8 cellular contexts compared by ENCODE assay signal in genomic region chr6:12008366-12009179, GRCh38. TPM values are rescaled to one million over a fixed set of nuclear protein-coding genes. Genes with fewer than 3 reads are reported as not detected.
A peak's percentile ranks its signal among the peaks of the same experiment; 100 is the strongest.
DNase-seq lines count a peak whose midpoint lies in the region; ATAC-seq and TF ChIP-seq lines count a peak whose summit lies in the region.

No MANE protein-coding gene starts in this region.

- WGBS in ectodermal cell, 2 experiments, result 1% methylated on average over 58 to 60 of the region's 60 CpGs
- 0 to 1% methylated on average over 28 to 60 of the region's 60 CpGs for WGBS in lung, 2 donors

- H3K27ac ChIP-seq in ectodermal cell (ENCODE audit: insufficient read depth, low read depth, low read length, poor library complexity, severe bottlenecking) (peak overlapping the region; percentile 85), lung (ENCODE audit: low read depth in 1 of 2, low read length in 1 of 2) (peak overlapping the region; percentile 96)

- no peaks in the 10 kb centered on the region for H3K27me3 Mint-ChIP-seq in activated CD8-positive, alpha-beta T cell treated with anti-CD3 and anti-CD28 coated beads for 36 hours

- intact Hi-C loops in activated CD8-positive, alpha-beta T cell treated with anti-CD3 and anti-CD28 coated beads for 36 hours (cut with micrococcal nuclease), result no loop called here

- no peaks in the 10 kb centered on the region for H3K9me3 Mint-ChIP-seq in activated CD8-positive, alpha-beta T cell treated with anti-CD3 and anti-CD28 coated beads for 36 hours

- H3K4me1 Mint-ChIP-seq in activated CD8-positive, alpha-beta T cell treated with anti-CD3 and anti-CD28 coated beads for 36 hours (ENCODE audit: low read depth), result peaks cover 14% of the 10 kb centered on the region

- DNase-seq in AG09309 (ENCODE audit: low read depth), result no peak
- DNase-seq in NCI-H69 (lab: John Stamatoyannopoulos, UW), result peak; percentile 93
- peak; percentile 92 for DNase-seq in activated CD8-positive, alpha-beta T cell treated with anti-CD3 and anti-CD28 coated beads for 36 hours
- peak; percentile 88 for DNase-seq in lung (ENCODE audit: low spot score)
- peak; percentile 58 to 71 (median 65) for DNase-seq in stimulated activated CD4-positive, alpha-beta T cell treated with anti-CD3 and anti-CD28 coated beads, TNF-alpha, amount 100 ng/mL, for 48 hours (ENCODE audit: low read depth in 3 of 3)

- peak overlapping the region; percentile 69 for H3K4me3 ChIP-seq in AG09309 (ENCODE audit: control insufficient read depth, low read depth, low read length)
- peak overlapping the region; percentile 71 for H3K4me3 ChIP-seq in ectodermal cell (ENCODE audit: insufficient read depth, low read depth, low read length)
- H3K4me3 ChIP-seq in lung, result peak overlapping the region; percentile 50

- H3K36me3 Mint-ChIP-seq in activated CD8-positive, alpha-beta T cell treated with anti-CD3 and anti-CD28 coated beads for 36 hours (ENCODE audit: low read depth), result peaks cover 12% of the 10 kb centered on the region

- peak overlapping the region; percentile 99 for H3K27ac Mint-ChIP-seq in activated CD8-positive, alpha-beta T cell treated with anti-CD3 and anti-CD28 coated beads for 36 hours

- peaks cover 14% of the 10 kb centered on the region for H3K27me3 ChIP-seq in ectodermal cell (ENCODE audit: control insufficient read depth, insufficient read depth, low read length, poor library complexity, severe bottlenecking)
- H3K27me3 ChIP-seq in lung (ENCODE audit: control insufficient read depth, insufficient read depth), result no peaks in the 10 kb centered on the region

- H3K9me3 ChIP-seq in ectodermal cell (ENCODE audit: control insufficient read depth, low read length), result no peaks in the 10 kb centered on the region
- H3K9me3 ChIP-seq in lung (ENCODE audit: control insufficient read depth in 2 of 2, insufficient read depth in 1 of 2, low read length in 1 of 2), result no peaks in the 10 kb centered on the region

- H3K36me3 ChIP-seq in ectodermal cell (ENCODE audit: control insufficient read depth, insufficient read depth, low read length) (no peaks in the 10 kb centered on the region), lung (ENCODE audit: control insufficient read depth in 2 of 2, insufficient read depth in 2 of 2, low read length in 2 of 2) (no peaks in the 10 kb centered on the region)

- CTCF ChIA-PET in activated CD8-positive, alpha-beta T cell treated with anti-CD3 and anti-CD28 coated beads for 36 hours (lab: Charles Lee), result no interaction called here

- TF ChIP-seq CTCF in AG09309 (IDR thresholded peaks at IDR 0.05; ENCODE audit: control insufficient read depth, insufficient read depth, low read depth, low read length, missing control alignments) (no peak), lung (IDR thresholded peaks at IDR 0.05; ENCODE audit: control extremely low read depth, extremely low read depth) (no peak)
- TF ChIP-seq CTCF in activated CD8-positive, alpha-beta T cell treated with anti-CD3 and anti-CD28 coated beads for 36 hours (IDR thresholded peaks at IDR 0.05), result no peak

- POLR2A ChIA-PET in activated CD8-positive, alpha-beta T cell treated with anti-CD3 and anti-CD28 coated beads for 36 hours (lab: Charles Lee), result interaction anchor here (1.0 to 3.9 kb wide), 9 partner anchors 13 to 296 kb away, joined by 3 to 28 read pairs (median 6); no protein-coding TSS in a partner anchor

- H3K4me1 ChIP-seq in ectodermal cell (ENCODE audit: control insufficient read depth, insufficient read depth, low read length) (peaks cover 17% of the 10 kb centered on the region), lung (ENCODE audit: control insufficient read depth in 2 of 2, insufficient read depth in 2 of 2, low read length in 2 of 2) (peaks cover 0 to 2% of the 10 kb centered on the region in 2 donors)

- ATAC-seq in GM19023 (IDR thresholded peaks at IDR 0.05; ENCODE audit: unreplicated experiment) (peak; percentile 31), HG03354 (IDR thresholded peaks at IDR 0.05; ENCODE audit: poor library complexity, severe bottlenecking, unreplicated experiment) (peak; percentile 41), lung (ENCODE audit: insufficient read depth, low FRiP score) (peak; percentile 49)
- peak; percentile 45 for ATAC-seq in activated CD8-positive, alpha-beta T cell treated with anti-CD3 and anti-CD28 coated beads for 36 hours

- peak overlapping the region; percentile 98 for H3K4me3 Mint-ChIP-seq in activated CD8-positive, alpha-beta T cell treated with anti-CD3 and anti-CD28 coated beads for 36 hours

RNA-seq across cellular contexts. Expression of gene HIVEP1, which starts 3.5 kb away (rescaled TPM):
- total RNA-seq in activated CD8-positive, alpha-beta T cell treated with anti-CD3 and anti-CD28 coated beads for 36 hours, result 10 to 100 TPM; 38.5 to 41.3 TPM
- 20.9 TPM for polyA plus RNA-seq in ectodermal cell (2013, experiment 1 of 4)
- 19.2 TPM for polyA plus RNA-seq in ectodermal cell (2013, experiment 2 of 4)
- polyA plus RNA-seq in ectodermal cell (2013, experiment 3 of 4), result 15.3 TPM
- polyA plus RNA-seq in ectodermal cell (2013, experiment 4 of 4), result 18.5 TPM
- 10 to 100 TPM; 27.0 to 49.6 TPM for total RNA-seq in lung
- 10 to 100 TPM in 1 of 2 donors, 1 to 10 TPM in 1; 3.1 to 13.9 TPM for polyA plus RNA-seq in lung
